24 cellular contexts compared by ENCODE assay signal in genomic region chr20:57763235-57763595, GRCh38. TPM values are rescaled to one million over a fixed set of nuclear protein-coding genes. Genes with fewer than 3 reads are reported as not detected.
"Had no signal": no experiment of that assay in that cellular context is flagged by ENCODE, and none has a peak within 500 bp of the region (broad histone marks: within the 10 kb centered on the region; RNA-seq: fewer than 3 reads in every experiment).

No MANE protein-coding gene starts in this region.

- H3K4me3 ChIP-seq: MG63 had no signal

- ATAC-seq: HepG2, Panc1, PC-3, SK-N-SH treated with all-trans-retinoic acid at 6 μM for 48 hours had no signal

- H3K9me3 ChIP-seq: MG63 had no signal

- H3K36me3 ChIP-seq: MG63 had no signal

- H3K27ac ChIP-seq: KMS-11, RWPE1 had no signal

- DNase-seq: IMR-90, MG63, NCI-H1092, NCI-H1105 treated with DMSO at 0.1 percent for 48 hours, NCI-H1417 treated with DMSO at 0.1 percent for 48 hours, NCI-H146, NCI-H1694 treated with DMSO at 0.1 percent for 48 hours, NCI-H1930, NCI-H2081, NCI-H2107, NCI-H2227 treated with DMSO at 0.1 percent for 48 hours, NCI-H446, NCI-H510A, NCI-H524 treated with DMSO at 0.1 percent for 48 hours, NCI-H69, NCI-H774, PC-3, SHP77, T-helper 1 cell had no signal

- H3K9ac ChIP-seq: KMS-11 had no signal

- H3K4me2 ChIP-seq: KMS-11 had no signal

- H3K27me3 ChIP-seq: MG63 had no signal

- FAIRE-seq: HepG2 had no signal

RNA-seq across cellular contexts. Expression of gene PMEPA1, which starts 53.4 kb away (rescaled TPM):
- total RNA-seq: HepG2 had no signal
- polyA plus RNA-seq: HepG2 had no signal
